ENCODE assay signal across 8 cellular contexts in the genomic region with DNA sequence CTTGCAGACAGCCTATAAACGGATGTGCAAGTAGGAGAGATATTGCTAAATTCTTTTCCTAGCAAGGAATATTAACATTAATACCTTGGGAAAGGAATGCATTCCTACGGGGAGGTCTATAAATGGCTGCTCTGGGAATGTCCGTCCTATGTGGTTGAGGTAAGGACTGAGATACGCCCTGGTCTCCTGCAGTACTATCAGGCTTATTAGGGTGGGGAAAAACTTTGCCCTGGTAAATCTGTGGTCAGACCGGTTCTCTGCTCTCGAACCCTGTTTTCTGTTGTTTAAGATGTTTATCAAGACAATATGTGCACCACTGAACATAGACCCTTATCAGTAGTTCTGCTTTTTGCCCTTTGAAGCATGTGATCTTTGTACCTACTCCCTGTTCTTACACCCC. TPM values are rescaled to one million over a fixed set of nuclear protein-coding genes. Genes with fewer than 3 reads are reported as not detected.
DNase-seq lines count a peak whose midpoint lies in the region; ATAC-seq, FAIRE-seq and TF ChIP-seq lines count a peak whose summit lies in the region.
"Not testable (repeated sequence)": the region's sequence is repeated elsewhere in the genome, so short reads cannot be mapped to it uniquely, and the experiment has no call there.

No MANE protein-coding gene starts in this region.

- not testable (repeated sequence) for BruUV-seq in Caco-2 (replicated peaks; lab: Mats Ljungman, UMichigan); HepG2 (replicated peaks; lab: Mats Ljungman, UMichigan)

- 63% methylated on average over 6 of the region's 6 CpGs for WGBS in HepG2 (ENCODE audit: low lambda C conversion rate)
- WGBS in small intestine, 3 donors, result 25 to 69% (median 56%) methylated on average over 6 of the region's 6 CpGs

- TF ChIP-seq CTCF in CD14-positive monocyte (IDR thresholded peaks at IDR 0.05); CD4-positive, alpha-beta T cell (IDR thresholded peaks at IDR 0.05); Caco-2 (IDR thresholded peaks at IDR 0.05; ENCODE audit: insufficient read depth in 1 of 2, low read depth in 1 of 2, low read length in 1 of 2, severe bottlenecking in 1 of 2, unreplicated experiment in 1 of 2); HepG2 (CRISPR knock-in tag; IDR thresholded peaks at IDR 0.05); natural killer cell (IDR thresholded peaks at IDR 0.05): not testable (repeated sequence)

- H3K36me3 ChIP-seq in Caco-2 (ENCODE audit: control insufficient read depth, insufficient read depth, low read length); small intestine (ENCODE audit: control insufficient read depth in 2 of 2, insufficient read depth in 2 of 2, low read length in 2 of 2): not testable (repeated sequence)
- peaks cover 3 to 26% of the 10 kb centered on the region in 2 experiments; a peak in 4 of 5 replicates for H3K36me3 ChIP-seq in HepG2 (replicated peaks in 1 of 2; ENCODE audit: control insufficient read depth in 1 of 2, insufficient read depth in 2 of 2, low read length in 2 of 2)
- peaks cover 0 to 13% (median 0%) of the 10 kb centered on the region in 3 experiments for H3K36me3 ChIP-seq in naive thymus-derived CD4-positive, alpha-beta T cell (ENCODE audit: control insufficient read depth in 2 of 3, insufficient read depth in 3 of 3, low read length in 3 of 3)

- H3K9ac ChIP-seq in HepG2 (ENCODE audit: insufficient read depth, low read depth, low read length), result not testable (repeated sequence)

- CTCF ChIA-PET in CD4-positive, alpha-beta T cell (lab: Charles Lee); Caco-2 (lab: Charles Lee); HepG2 (lab: Yijun Ruan, JAX; ENCODE audit: low intra/inter-chr PET ratio, low total read pairs); naive thymus-derived CD4-positive, alpha-beta T cell (lab: Charles Lee): not testable (repeated sequence)

- H3K27ac Mint-ChIP-seq in CD14-positive monocyte (peak overlapping the region in 5 of 7 donors; percentile 1 to 87 (median 32)), natural killer cell (peak overlapping the region; percentile 35 to 54)
- peak overlapping the region; percentile 20 for H3K27ac Mint-ChIP-seq in CD4-positive, alpha-beta T cell
- H3K27ac Mint-ChIP-seq in Caco-2 (ENCODE audit: unreplicated experiment), result not testable (repeated sequence)
- H3K27ac Mint-ChIP-seq in activated naive CD4-positive, alpha-beta T cell treated with anti-CD3 and anti-CD28 coated beads, Interleukin-2, amount 50 U/mL, for 24 hours, result peak overlapping the region; percentile 8
- H3K27ac Mint-ChIP-seq in naive thymus-derived CD4-positive, alpha-beta T cell, result peak overlapping the region in 7 of 9 donors; percentile 8 to 76 (median 29)

- not testable (repeated sequence) for H3K4me3 ChIP-seq in Caco-2 (ENCODE audit: low read depth, low read length); HepG2 (replicated peaks in 1 of 3; ENCODE audit: insufficient read depth in 1 of 3, low read depth in 2 of 3, low read length in 3 of 3); naive thymus-derived CD4-positive, alpha-beta T cell (ENCODE audit: low read length); small intestine (ENCODE audit: low read depth in 1 of 2, low read length in 2 of 2)

- not testable (repeated sequence) for H3K9me3 ChIP-seq in CD4-positive, alpha-beta T cell (ENCODE audit: control insufficient read depth, low read length); Caco-2; HepG2 (ENCODE audit: low read length); naive thymus-derived CD4-positive, alpha-beta T cell (ENCODE audit: control insufficient read depth in 2 of 3, low read length in 3 of 3); small intestine (ENCODE audit: control insufficient read depth, low read depth)

- TF ChIP-seq EP300 in HepG2 (IDR thresholded peaks at IDR 0.05; ENCODE audit: low read depth in 2 of 2, low read length in 2 of 2); HepG2 (CRISPR knock-in tag; IDR thresholded peaks at IDR 0.05; ENCODE audit: borderline replicate concordance): not testable (repeated sequence)

- TF ChIP-seq RAD21 in HepG2 (CRISPR knock-in tag; IDR thresholded peaks at IDR 0.05), result not testable (repeated sequence)

- peak overlapping the region; percentile 49; the same call in 1 of the 2 replicates for H3K4me2 ChIP-seq in HepG2 (ENCODE audit: low read depth, low read length)

- H2AFZ ChIP-seq in HepG2 (ENCODE audit: low read length), result not testable (repeated sequence)

- FAIRE-seq in HepG2 (lab: Jason Lieb, UNC); small intestine (lab: Jason Lieb, UNC): not testable (repeated sequence)

- H3K79me2 ChIP-seq in HepG2 (ENCODE audit: insufficient read depth, low read length), result peaks cover 83% of the 10 kb centered on the region

- not testable (repeated sequence) for ATAC-seq in CD4-positive, alpha-beta T cell (ENCODE audit: poor library complexity); HepG2; naive thymus-derived CD4-positive, alpha-beta T cell; natural killer cell

- intact Hi-C loops in CD14-positive monocyte (cut with micrococcal nuclease); CD4-positive, alpha-beta T cell (cut with DNase I, micrococcal nuclease); Caco-2 (cut with micrococcal nuclease; ENCODE audit: unreplicated experiment); HepG2 (cut with micrococcal nuclease; ENCODE audit: unreplicated experiment); naive thymus-derived CD4-positive, alpha-beta T cell (cut with micrococcal nuclease): not testable (repeated sequence)
- intact Hi-C loops in natural killer cell (cut with micrococcal nuclease), result loop anchor here (10.0 kb wide), 1 partner anchor 820 kb away; no protein-coding TSS in a partner anchor

- POLR2A ChIA-PET in CD4-positive, alpha-beta T cell (lab: Charles Lee); Caco-2 (lab: Charles Lee); HepG2 (lab: Yijun Ruan, JAX); naive thymus-derived CD4-positive, alpha-beta T cell (lab: Charles Lee): not testable (repeated sequence)

- in situ Hi-C loops in HepG2 (cut with HindIII; ENCODE audit: extremely low pct_ligation_motif_present, low pct_unique_long_range_greater_than_20kb), result loop anchor here (10.0 kb wide), 1 partner anchor 50 kb away; no protein-coding TSS in a partner anchor

- not testable (repeated sequence) for H3K4me3 Mint-ChIP-seq in CD14-positive monocyte; CD4-positive, alpha-beta T cell; Caco-2 (ENCODE audit: unreplicated experiment); activated naive CD4-positive, alpha-beta T cell treated with anti-CD3 and anti-CD28 coated beads, Interleukin-2, amount 50 U/mL, for 24 hours; naive thymus-derived CD4-positive, alpha-beta T cell; natural killer cell

- not testable (repeated sequence) for H3K27ac ChIP-seq in CD4-positive, alpha-beta T cell (ENCODE audit: low read depth, low read length); HepG2 (ENCODE audit: extremely low read length, insufficient read depth, low read length); naive thymus-derived CD4-positive, alpha-beta T cell (ENCODE audit: low read depth, low read length); small intestine (ENCODE audit: low read depth in 1 of 2, low read length in 1 of 2)

- H3K4me1 Mint-ChIP-seq in CD14-positive monocyte (peaks cover 49% of the 10 kb centered on the region), Caco-2 (ENCODE audit: low read depth, unreplicated experiment) (peaks cover 25% of the 10 kb centered on the region), natural killer cell (peaks cover 58 to 61% of the 10 kb centered on the region in 2 donors)
- H3K4me1 Mint-ChIP-seq in CD4-positive, alpha-beta T cell (ENCODE audit: low read depth), result peaks cover 55% of the 10 kb centered on the region
- peaks cover 57% of the 10 kb centered on the region for H3K4me1 Mint-ChIP-seq in activated naive CD4-positive, alpha-beta T cell treated with anti-CD3 and anti-CD28 coated beads, Interleukin-2, amount 50 U/mL, for 24 hours
- H3K4me1 Mint-ChIP-seq in naive thymus-derived CD4-positive, alpha-beta T cell, result peaks cover 38 to 60% (median 54%) of the 10 kb centered on the region in 7 donors

- peaks cover 66% of the 10 kb centered on the region for H4K20me1 ChIP-seq in HepG2 (ENCODE audit: insufficient read depth, low read length)

- H3K36me3 Mint-ChIP-seq in CD14-positive monocyte (peaks cover 42 to 55% of the 10 kb centered on the region in 2 donors), Caco-2 (ENCODE audit: insufficient read depth, unreplicated experiment) (peaks cover 45% of the 10 kb centered on the region)
- H3K36me3 Mint-ChIP-seq in CD4-positive, alpha-beta T cell (ENCODE audit: low read depth), result peaks cover 60% of the 10 kb centered on the region
- H3K36me3 Mint-ChIP-seq in activated naive CD4-positive, alpha-beta T cell treated with anti-CD3 and anti-CD28 coated beads, Interleukin-2, amount 50 U/mL, for 24 hours, result peaks cover 18% of the 10 kb centered on the region
- H3K36me3 Mint-ChIP-seq in naive thymus-derived CD4-positive, alpha-beta T cell, result peaks cover 6 to 57% (median 32%) of the 10 kb centered on the region in 5 donors
- H3K36me3 Mint-ChIP-seq in natural killer cell, result not testable (repeated sequence)

- DNase-seq in CD14-positive monocyte (ENCODE audit: low spot score); CD4-positive, alpha-beta T cell; HepG2 (ENCODE audit: low spot score); naive thymus-derived CD4-positive, alpha-beta T cell; natural killer cell: not testable (repeated sequence)
- DNase-seq in Caco-2 (peak; percentile 45 to 49), small intestine (peak; percentile 90)

- not testable (repeated sequence) for H3K9me3 Mint-ChIP-seq in CD14-positive monocyte; CD4-positive, alpha-beta T cell; activated naive CD4-positive, alpha-beta T cell treated with anti-CD3 and anti-CD28 coated beads, Interleukin-2, amount 50 U/mL, for 24 hours; natural killer cell
- H3K9me3 Mint-ChIP-seq in Caco-2 (ENCODE audit: unreplicated experiment), result peaks cover 12% of the 10 kb centered on the region
- H3K9me3 Mint-ChIP-seq in naive thymus-derived CD4-positive, alpha-beta T cell, result peaks cover 0 to 13% (median 6%) of the 10 kb centered on the region in 11 donors

- TF ChIP-seq POLR2A in HepG2 (IDR thresholded peaks at IDR 0.05; ENCODE audit: insufficient read depth in 1 of 2, low read depth in 2 of 2, low read length in 2 of 2), result not testable (repeated sequence)

- H3K27me3 ChIP-seq in CD4-positive, alpha-beta T cell (ENCODE audit: control insufficient read depth, insufficient read depth, low read length); Caco-2 (replicated peaks; ENCODE audit: control insufficient read depth, insufficient read depth, low read length); HepG2 (ENCODE audit: control insufficient read depth in 1 of 2, insufficient read depth in 2 of 2, low read length in 2 of 2); naive thymus-derived CD4-positive, alpha-beta T cell (ENCODE audit: control insufficient read depth in 2 of 2, insufficient read depth in 2 of 2, low read length in 2 of 2); small intestine (ENCODE audit: control insufficient read depth in 2 of 2, insufficient read depth in 2 of 2, low read length in 2 of 2): not testable (repeated sequence)

- not testable (repeated sequence) for H3K4me1 ChIP-seq in Caco-2; small intestine (ENCODE audit: control insufficient read depth in 2 of 2, insufficient read depth in 1 of 2, low read depth in 1 of 2, low read length in 1 of 2)
- H3K4me1 ChIP-seq in HepG2 (ENCODE audit: insufficient read depth, low read length), result peaks cover 48% of the 10 kb centered on the region
- peaks cover 9 to 14% of the 10 kb centered on the region in 2 donors for H3K4me1 ChIP-seq in naive thymus-derived CD4-positive, alpha-beta T cell (ENCODE audit: control insufficient read depth in 2 of 2, insufficient read depth in 2 of 2, low read length in 2 of 2)

- not testable (repeated sequence) for H3K27me3 Mint-ChIP-seq in CD14-positive monocyte (ENCODE audit: low read depth in 3 of 3); CD4-positive, alpha-beta T cell; Caco-2 (ENCODE audit: insufficient read depth, unreplicated experiment); activated naive CD4-positive, alpha-beta T cell treated with anti-CD3 and anti-CD28 coated beads, Interleukin-2, amount 50 U/mL, for 24 hours; naive thymus-derived CD4-positive, alpha-beta T cell; natural killer cell (ENCODE audit: low read depth in 2 of 2)

RNA-seq across cellular contexts. Expression of a gene that starts 6.5 kb away (rescaled TPM):
- polyA plus RNA-seq in CD14-positive monocyte (100 to 1,000 TPM; 272 to 330 TPM), HepG2 (2011; rRNA removed) (99.1 and 121 TPM in 2 replicates), small intestine (100 to 1,000 TPM; 196 to 420 (median 292) TPM)
- 10 to 100 TPM; 34.9 to 36.5 TPM for total RNA-seq in CD4-positive, alpha-beta T cell
- total RNA-seq in Caco-2 (2022) (39.3 and 42.8 TPM in 2 replicates), HepG2 (2016; rRNA removed; fragmentation: Illumina TruSeq; extraction: Trizol) (120 and 158 TPM in 2 replicates), natural killer cell (10 to 100 TPM; 42.2 to 50.5 (median 49.8) TPM)
- total RNA-seq in HepG2 (2016; cell fraction: cytosol; rRNA removed; fragmentation: Illumina TruSeq; extraction: Trizol; ENCODE audit: low read depth), result 37.4 and 46.0 TPM in 2 replicates
- total RNA-seq in HepG2 (2016; cell fraction: insoluble cytoplasmic fraction; rRNA removed; fragmentation: Illumina TruSeq; extraction: Trizol), result 110 and 160 TPM in 2 replicates
- 80.0 and 109 TPM in 2 replicates for total RNA-seq in HepG2 (2016; cell fraction: membrane; rRNA removed; fragmentation: Illumina TruSeq; extraction: Trizol)
- 123 and 135 TPM in 2 replicates for total RNA-seq in HepG2 (2016; cell fraction: nucleus; rRNA removed; fragmentation: Illumina TruSeq; extraction: Trizol)
- polyA plus RNA-seq in HepG2 (2011; cell fraction: cytosol; rRNA removed), result 45.0 and 85.9 TPM in 2 replicates
- polyA plus RNA-seq in HepG2 (2011; cell fraction: nucleus; rRNA removed), result 16.3 and 22.2 TPM in 2 replicates
- polyA plus RNA-seq in HepG2 (2012), result 185 and 257 TPM in 2 replicates
- polyA plus RNA-seq in HepG2 (2016; cell fraction: cytosol; fragmentation: Illumina TruSeq; extraction: Trizol; ENCODE audit: low read depth), result 40.7 and 42.3 TPM in 2 replicates
- 99.3 and 110 TPM in 2 replicates for polyA plus RNA-seq in HepG2 (2016; cell fraction: insoluble cytoplasmic fraction; fragmentation: Illumina TruSeq; extraction: Trizol; ENCODE audit: low read depth)
- 66.9 and 69.9 TPM in 2 replicates for polyA plus RNA-seq in HepG2 (2016; cell fraction: membrane; fragmentation: Illumina TruSeq; extraction: Trizol; ENCODE audit: low read depth)
- polyA plus RNA-seq in HepG2 (2016; cell fraction: nucleus; fragmentation: Illumina TruSeq; extraction: Trizol; ENCODE audit: insufficient read depth, low read depth), result 168 and 180 TPM in 2 replicates
- 14.6 and 50.4 TPM in 2 replicates for polyA minus RNA-seq in HepG2 (2011; rRNA and poly(A)+ RNA removed; ENCODE audit: low replicate concordance)
- polyA minus RNA-seq in HepG2 (2011; cell fraction: cytosol; rRNA and poly(A)+ RNA removed), result 52.1 and 76.8 TPM in 2 replicates
- 62.1 and 76.0 TPM in 2 replicates for polyA minus RNA-seq in HepG2 (2011; cell fraction: nucleus; rRNA and poly(A)+ RNA removed)
- total RNA-seq in naive thymus-derived CD4-positive, alpha-beta T cell, result 10 to 100 TPM; 34.3 to 74.4 (median 61.0) TPM
- 10 to 100 TPM; 75.0 to 76.2 TPM for polyA plus RNA-seq in naive thymus-derived CD4-positive, alpha-beta T cell

RNA-seq across cellular contexts. Expression of a gene that starts 37.9 kb away (rescaled TPM):
- polyA plus RNA-seq in CD14-positive monocyte, result 10 to 100 TPM; 12.5 to 14.3 TPM
- total RNA-seq in CD4-positive, alpha-beta T cell, result 1 to 10 TPM; 4.4 to 4.8 TPM
- 27.9 and 28.7 TPM in 2 replicates for total RNA-seq in Caco-2 (2022)
- 9.7 and 10.4 TPM in 2 replicates for total RNA-seq in HepG2 (2016; rRNA removed; fragmentation: Illumina TruSeq; extraction: Trizol)
- 4.4 and 4.5 TPM in 2 replicates for total RNA-seq in HepG2 (2016; cell fraction: cytosol; rRNA removed; fragmentation: Illumina TruSeq; extraction: Trizol; ENCODE audit: low read depth)
- 8.4 and 12.1 TPM in 2 replicates for total RNA-seq in HepG2 (2016; cell fraction: insoluble cytoplasmic fraction; rRNA removed; fragmentation: Illumina TruSeq; extraction: Trizol)
- total RNA-seq in HepG2 (2016; cell fraction: membrane; rRNA removed; fragmentation: Illumina TruSeq; extraction: Trizol), result 6.1 and 6.5 TPM in 2 replicates
- 12.8 and 15.6 TPM in 2 replicates for total RNA-seq in HepG2 (2016; cell fraction: nucleus; rRNA removed; fragmentation: Illumina TruSeq; extraction: Trizol)
- 11.2 and 12.3 TPM in 2 replicates for polyA plus RNA-seq in HepG2 (2011; rRNA removed)
- polyA plus RNA-seq in HepG2 (2011; cell fraction: cytosol; rRNA removed), result 7.3 and 10.3 TPM in 2 replicates
- 6.9 and 8.4 TPM in 2 replicates for polyA plus RNA-seq in HepG2 (2011; cell fraction: nucleus; rRNA removed)
- 19.7 and 20.0 TPM in 2 replicates for polyA plus RNA-seq in HepG2 (2012)
- polyA plus RNA-seq in HepG2 (2016; cell fraction: cytosol; fragmentation: Illumina TruSeq; extraction: Trizol; ENCODE audit: low read depth), result 8.1 and 8.4 TPM in 2 replicates
- 22.9 and 26.8 TPM in 2 replicates for polyA plus RNA-seq in HepG2 (2016; cell fraction: insoluble cytoplasmic fraction; fragmentation: Illumina TruSeq; extraction: Trizol; ENCODE audit: low read depth)
- polyA plus RNA-seq in HepG2 (2016; cell fraction: membrane; fragmentation: Illumina TruSeq; extraction: Trizol; ENCODE audit: low read depth), result 7.6 and 9.6 TPM in 2 replicates
- polyA plus RNA-seq in HepG2 (2016; cell fraction: nucleus; fragmentation: Illumina TruSeq; extraction: Trizol; ENCODE audit: insufficient read depth, low read depth), result 41.0 and 46.0 TPM in 2 replicates
- polyA minus RNA-seq in HepG2 (2011; rRNA and poly(A)+ RNA removed; ENCODE audit: low replicate concordance), result 9.9 and 15.3 TPM in 2 replicates
- 6.2 and 9.4 TPM in 2 replicates for polyA minus RNA-seq in HepG2 (2011; cell fraction: cytosol; rRNA and poly(A)+ RNA removed)
- 21.8 and 27.0 TPM in 2 replicates for polyA minus RNA-seq in HepG2 (2011; cell fraction: nucleus; rRNA and poly(A)+ RNA removed)
- 10 to 100 TPM in 4 of 5 experiments, 1 to 10 TPM in 1; 9.7 to 18.1 (median 10.5) TPM for total RNA-seq in naive thymus-derived CD4-positive, alpha-beta T cell
- polyA plus RNA-seq in naive thymus-derived CD4-positive, alpha-beta T cell, result 10 to 100 TPM; 21.1 to 22.8 TPM
- 1 to 10 TPM; 7.3 to 9.6 (median 9.5) TPM for total RNA-seq in natural killer cell
- 10 to 100 TPM; 62.7 to 89.0 (median 71.3) TPM for polyA plus RNA-seq in small intestine
